ENCODE assay signal across 14 cellular contexts in the genomic region with DNA sequence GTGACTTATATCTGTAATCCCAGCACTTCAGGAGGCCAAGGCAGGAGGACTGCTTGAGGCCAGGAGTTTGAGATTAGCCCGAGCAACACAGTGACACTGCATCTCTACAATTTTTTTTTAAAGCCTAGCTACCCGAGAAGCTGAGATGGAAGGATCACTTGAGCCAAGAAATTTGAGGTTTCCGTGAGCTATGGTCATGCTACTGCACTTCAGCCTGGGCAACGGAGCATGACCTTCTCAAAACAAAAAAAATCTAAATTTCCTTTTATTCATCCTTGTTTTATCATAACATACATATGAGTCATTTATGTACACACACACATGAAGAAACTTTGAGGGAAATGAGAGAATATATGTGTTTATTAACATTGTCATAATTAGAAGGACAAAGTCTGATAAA.
A peak's percentile ranks its signal among the peaks of the same experiment; 100 is the strongest.
DNase-seq lines count a peak whose midpoint lies in the region; ATAC-seq and TF ChIP-seq lines count a peak whose summit lies in the region.
"Had no signal": no experiment of that assay in that cellular context is flagged by ENCODE, and none has a peak within 500 bp of the region (broad histone marks: within the 10 kb centered on the region; RNA-seq: fewer than 3 reads in every experiment).

No MANE protein-coding gene starts in this region.

- no peak overlapping the region for H3K4me3 Mint-ChIP-seq in activated T-cell treated with anti-CD3 and anti-CD28 coated beads, Interleukin-2, amount 50 U/mL, for 4 hours
- H3K4me3 Mint-ChIP-seq: CD14-positive monocyte; CD4-positive, alpha-beta memory T cell had no signal

- ATAC-seq in GM19328 (IDR thresholded peaks at IDR 0.05; ENCODE audit: unreplicated experiment): no peak
- ATAC-seq in activated T-cell treated with anti-CD3 and anti-CD28 coated beads, Interleukin-2, amount 50 U/mL, for 4 hours: no peak

- in situ Hi-C loops in Caki2 (cut with HindIII; ENCODE audit: low pct_unique_long_range_greater_than_20kb, low sequenced_read_pairs): no loop called here
- in situ Hi-C loops in astrocyte of the cerebellum (cut with HindIII; ENCODE audit: low sequenced_read_pairs): no loop called here

- no peaks in the 10 kb centered on the region for H3K4me1 Mint-ChIP-seq in activated T-cell treated with anti-CD3 and anti-CD28 coated beads, Interleukin-2, amount 50 U/mL, for 4 hours (ENCODE audit: low read depth)
- H3K4me1 Mint-ChIP-seq: CD14-positive monocyte; CD4-positive, alpha-beta memory T cell had no signal

- no peak for TF ChIP-seq CTCF in astrocyte of the cerebellum (IDR thresholded peaks at IDR 0.05; ENCODE audit: low read depth, low read length, missing control alignments)

- H3K27me3 Mint-ChIP-seq in activated T-cell treated with anti-CD3 and anti-CD28 coated beads, Interleukin-2, amount 50 U/mL, for 4 hours (ENCODE audit: low read depth): no peaks in the 10 kb centered on the region
- H3K27me3 Mint-ChIP-seq: CD4-positive, alpha-beta memory T cell had no signal

- DNase-seq in Caki2 (ENCODE audit: low read depth): peak; percentile 30
- peak; percentile 49 for DNase-seq in DMS53 treated with DMSO at 0.1 percent for 48 hours (lab: John Stamatoyannopoulos, UW; ENCODE audit: unreplicated experiment)
- DNase-seq in astrocyte of the cerebellum (ENCODE audit: low read depth): peak; percentile 4
- peak; percentile 76 for DNase-seq in kidney tubule cell (ENCODE audit: low spot score)
- no peak for DNase-seq in activated T-cell treated with anti-CD3 and anti-CD28 coated beads, Interleukin-2, amount 50 U/mL, for 4 hours
- DNase-seq in NCI-H1417 (lab: John Stamatoyannopoulos, UW): no peak
- DNase-seq: ACHN; Calu3; CD4-positive, alpha-beta memory T cell; GM23248; HCEC 1CT had no signal

- peaks cover 27% of the 10 kb centered on the region for H3K9me3 Mint-ChIP-seq in activated T-cell treated with anti-CD3 and anti-CD28 coated beads, Interleukin-2, amount 50 U/mL, for 4 hours

- H3K4me3 ChIP-seq in astrocyte of the cerebellum (ENCODE audit: low read depth, low read length): no peak overlapping the region
- H3K4me3 ChIP-seq: BLaER1, GM23248 had no signal

- no peaks in the 10 kb centered on the region for H3K36me3 Mint-ChIP-seq in activated T-cell treated with anti-CD3 and anti-CD28 coated beads, Interleukin-2, amount 50 U/mL, for 4 hours (ENCODE audit: insufficient read depth)
- H3K36me3 Mint-ChIP-seq: CD14-positive monocyte had no signal

Comparison
In these comparisons a context has a peak if more than half of its experiments do, and no peak if none do; other contexts are left out.
1. DNase-seq: peak in Caki2 (single experiment), DMS53 treated with DMSO at 0.1 percent for 48 hours (single experiment), astrocyte of the cerebellum (single experiment) and kidney tubule cell (single experiment); none in activated T-cell treated with anti-CD3 and anti-CD28 coated beads, Interleukin-2, amount 50 U/mL, for 4 hours (single experiment) and NCI-H1417 (0 of 3).